In genomic region chr1:3796215-3797193, GRCh38 we compare ENCODE assay signal across 1 cellular context.
TF ChIP-seq lines count a peak whose summit lies in the region.

LRRC47 (minus strand) TSS chr1:3796498; CDS start chr1:3796476, 22 bp downstream.

TF ChIP-seq in GM12878, 131 proteins besides CTCF, POLR2A, EP300 and RAD21 (continued from another document and continues in another):
- TF ChIP-seq, protein P1, sequence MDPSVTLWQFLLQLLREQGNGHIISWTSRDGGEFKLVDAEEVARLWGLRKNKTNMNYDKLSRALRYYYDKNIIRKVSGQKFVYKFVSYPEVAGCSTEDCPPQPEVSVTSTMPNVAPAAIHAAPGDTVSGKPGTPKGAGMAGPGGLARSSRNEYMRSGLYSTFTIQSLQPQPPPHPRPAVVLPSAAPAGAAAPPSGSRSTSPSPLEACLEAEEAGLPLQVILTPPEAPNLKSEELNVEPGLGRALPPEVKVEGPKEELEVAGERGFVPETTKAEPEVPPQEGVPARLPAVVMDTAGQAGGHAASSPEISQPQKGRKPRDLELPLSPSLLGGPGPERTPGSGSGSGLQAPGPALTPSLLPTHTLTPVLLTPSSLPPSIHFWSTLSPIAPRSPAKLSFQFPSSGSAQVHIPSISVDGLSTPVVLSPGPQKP (IDR thresholded peaks at IDR 0.05; ENCODE audit: low read depth, low read length) = peak; percentile 95
- no peak for TF ChIP-seq PBX3 (IDR thresholded peaks at IDR 0.05; ENCODE audit: insufficient replicate concordance, low read depth, low read length)
- TF ChIP-seq SREBF1 (IDR thresholded peaks at IDR 0.05; ENCODE audit: low read length) = no peak
- no peak for TF ChIP-seq ATF2 (IDR thresholded peaks at IDR 0.05; ENCODE audit: low read length)
- TF ChIP-seq, protein P2, sequence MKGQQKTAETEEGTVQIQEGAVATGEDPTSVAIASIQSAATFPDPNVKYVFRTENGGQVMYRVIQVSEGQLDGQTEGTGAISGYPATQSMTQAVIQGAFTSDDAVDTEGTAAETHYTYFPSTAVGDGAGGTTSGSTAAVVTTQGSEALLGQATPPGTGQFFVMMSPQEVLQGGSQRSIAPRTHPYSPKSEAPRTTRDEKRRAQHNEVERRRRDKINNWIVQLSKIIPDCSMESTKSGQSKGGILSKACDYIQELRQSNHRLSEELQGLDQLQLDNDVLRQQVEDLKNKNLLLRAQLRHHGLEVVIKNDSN (IDR thresholded peaks at IDR 0.05; ENCODE audit: borderline replicate concordance, extremely low read length, insufficient read depth, low read depth, low read length) = no peak
- TF ChIP-seq, protein P3, sequence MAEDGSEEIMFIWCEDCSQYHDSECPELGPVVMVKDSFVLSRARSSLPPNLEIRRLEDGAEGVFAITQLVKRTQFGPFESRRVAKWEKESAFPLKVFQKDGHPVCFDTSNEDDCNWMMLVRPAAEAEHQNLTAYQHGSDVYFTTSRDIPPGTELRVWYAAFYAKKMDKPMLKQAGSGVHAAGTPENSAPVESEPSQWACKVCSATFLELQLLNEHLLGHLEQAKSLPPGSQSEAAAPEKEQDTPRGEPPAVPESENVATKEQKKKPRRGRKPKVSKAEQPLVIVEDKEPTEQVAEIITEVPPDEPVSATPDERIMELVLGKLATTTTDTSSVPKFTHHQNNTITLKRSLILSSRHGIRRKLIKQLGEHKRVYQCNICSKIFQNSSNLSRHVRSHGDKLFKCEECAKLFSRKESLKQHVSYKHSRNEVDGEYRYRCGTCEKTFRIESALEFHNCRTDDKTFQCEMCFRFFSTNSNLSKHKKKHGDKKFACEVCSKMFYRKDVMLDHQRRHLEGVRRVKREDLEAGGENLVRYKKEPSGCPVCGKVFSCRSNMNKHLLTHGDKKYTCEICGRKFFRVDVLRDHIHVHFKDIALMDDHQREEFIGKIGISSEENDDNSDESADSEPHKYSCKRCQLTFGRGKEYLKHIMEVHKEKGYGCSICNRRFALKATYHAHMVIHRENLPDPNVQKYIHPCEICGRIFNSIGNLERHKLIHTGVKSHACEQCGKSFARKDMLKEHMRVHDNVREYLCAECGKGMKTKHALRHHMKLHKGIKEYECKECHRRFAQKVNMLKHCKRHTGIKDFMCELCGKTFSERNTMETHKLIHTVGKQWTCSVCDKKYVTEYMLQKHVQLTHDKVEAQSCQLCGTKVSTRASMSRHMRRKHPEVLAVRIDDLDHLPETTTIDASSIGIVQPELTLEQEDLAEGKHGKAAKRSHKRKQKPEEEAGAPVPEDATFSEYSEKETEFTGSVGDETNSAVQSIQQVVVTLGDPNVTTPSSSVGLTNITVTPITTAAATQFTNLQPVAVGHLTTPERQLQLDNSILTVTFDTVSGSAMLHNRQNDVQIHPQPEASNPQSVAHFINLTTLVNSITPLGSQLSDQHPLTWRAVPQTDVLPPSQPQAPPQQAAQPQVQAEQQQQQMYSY (CRISPR knock-in tag; IDR thresholded peaks at IDR 0.05) = no peak
- TF ChIP-seq TCF3 (IDR thresholded peaks at IDR 0.05; ENCODE audit: borderline replicate concordance, insufficient read depth, low read depth, low read length) = 0 out of 2 replicates have a peak, but pooled peaks have one; percentile 60
- peak in 1 of 2 experiments; percentile 64; a peak in 1 of 4 replicates for TF ChIP-seq SRF (IDR thresholded peaks at IDR 0.05; ENCODE audit: low read depth in 2 of 2, low read length in 2 of 2)
- TF ChIP-seq, protein P4, sequence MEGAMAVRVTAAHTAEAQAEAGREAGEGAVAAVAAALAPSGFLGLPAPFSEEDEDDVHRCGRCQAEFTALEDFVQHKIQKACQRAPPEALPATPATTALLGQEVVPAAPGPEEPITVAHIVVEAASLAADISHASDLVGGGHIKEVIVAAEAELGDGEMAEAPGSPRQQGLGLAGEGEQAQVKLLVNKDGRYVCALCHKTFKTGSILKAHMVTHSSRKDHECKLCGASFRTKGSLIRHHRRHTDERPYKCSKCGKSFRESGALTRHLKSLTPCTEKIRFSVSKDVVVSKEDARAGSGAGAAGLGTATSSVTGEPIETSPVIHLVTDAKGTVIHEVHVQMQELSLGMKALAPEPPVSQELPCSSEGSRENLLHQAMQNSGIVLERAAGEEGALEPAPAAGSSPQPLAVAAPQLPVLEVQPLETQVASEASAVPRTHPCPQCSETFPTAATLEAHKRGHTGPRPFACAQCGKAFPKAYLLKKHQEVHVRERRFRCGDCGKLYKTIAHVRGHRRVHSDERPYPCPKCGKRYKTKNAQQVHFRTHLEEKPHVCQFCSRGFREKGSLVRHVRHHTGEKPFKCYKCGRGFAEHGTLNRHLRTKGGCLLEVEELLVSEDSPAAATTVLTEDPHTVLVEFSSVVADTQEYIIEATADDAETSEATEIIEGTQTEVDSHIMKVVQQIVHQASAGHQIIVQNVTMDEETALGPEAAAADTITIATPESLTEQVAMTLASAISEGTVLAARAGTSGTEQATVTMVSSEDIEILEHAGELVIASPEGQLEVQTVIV (IDR thresholded peaks at IDR 0.05; ENCODE audit: borderline replicate concordance, partially characterized antibody) = peak; percentile 47
- TF ChIP-seq KDM1A (IDR thresholded peaks at IDR 0.05; ENCODE audit: borderline replicate concordance) = no peak
- 0 out of 2 replicates have a peak, but pooled peaks have one; percentile 16 for TF ChIP-seq MEF2A (IDR thresholded peaks at IDR 0.05; ENCODE audit: insufficient read depth, low read depth, low read length)
- TF ChIP-seq CBFB (IDR thresholded peaks at IDR 0.05; ENCODE audit: low read depth) = peak; percentile 57; the same call in 1 of the 2 replicates
- TF ChIP-seq NRF1 (conservative IDR thresholded peaks at IDR 0.05; ENCODE audit: low read depth, low read length) = no peak
- no peak for TF ChIP-seq KAT2A (conservative IDR thresholded peaks at IDR 0.05; ENCODE audit: control insufficient read depth, low read depth, low read length)
- no peak for TF ChIP-seq FOXM1 (IDR thresholded peaks at IDR 0.05; ENCODE audit: low read depth, low read length)
- TF ChIP-seq ZNF24 (IDR thresholded peaks at IDR 0.05) = no peak
- no peak for TF ChIP-seq EED (IDR thresholded peaks at IDR 0.05; ENCODE audit: low read depth)
- peak; percentile 82; the same call in 1 of the 2 replicates for TF ChIP-seq RB1 (IDR thresholded peaks at IDR 0.05; ENCODE audit: borderline replicate concordance)
- TF ChIP-seq NR2F1 (conservative IDR thresholded peaks at IDR 0.05) = peak; percentile 54; the same call in 1 of the 2 replicates
- TF ChIP-seq STAT1 (conservative IDR thresholded peaks at IDR 0.05) = no peak
- TF ChIP-seq CBX3 (IDR thresholded peaks at IDR 0.05; ENCODE audit: borderline replicate concordance, low read depth) = no peak
- no peak; the same call in 1 of the 2 replicates for TF ChIP-seq DPF2 (IDR thresholded peaks at IDR 0.05)
- TF ChIP-seq LARP7 (IDR thresholded peaks at IDR 0.05) = peak; percentile 94
- TF ChIP-seq IRF3 (IDR thresholded peaks at IDR 0.05) = no peak
- TF ChIP-seq SMAD1 (IDR thresholded peaks at IDR 0.05; ENCODE audit: low read depth, partially characterized antibody) = no peak
- TF ChIP-seq, protein P5, sequence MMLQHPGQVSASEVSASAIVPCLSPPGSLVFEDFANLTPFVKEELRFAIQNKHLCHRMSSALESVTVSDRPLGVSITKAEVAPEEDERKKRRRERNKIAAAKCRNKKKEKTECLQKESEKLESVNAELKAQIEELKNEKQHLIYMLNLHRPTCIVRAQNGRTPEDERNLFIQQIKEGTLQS (IDR thresholded peaks at IDR 0.05; ENCODE audit: borderline replicate concordance, extremely low read depth, low read depth, low read length) = no peak
- no peak for TF ChIP-seq MYC (IDR thresholded peaks at IDR 0.05; ENCODE audit: insufficient read depth, insufficient read length, insufficient replicate concordance, low read length, severe bottlenecking)
- TF ChIP-seq ESRRA (IDR thresholded peaks at IDR 0.05; ENCODE audit: low read length) = no peak
- no peak for TF ChIP-seq RBBP5 (conservative IDR thresholded peaks at IDR 0.05)
- no peak for TF ChIP-seq TCF7 (IDR thresholded peaks at IDR 0.05; ENCODE audit: borderline replicate concordance)
- peak; percentile 19 for TF ChIP-seq MEF2B (IDR thresholded peaks at IDR 0.05; ENCODE audit: partially characterized antibody, poor library complexity, severe bottlenecking)
- no peak for TF ChIP-seq RFX5 (IDR thresholded peaks at IDR 0.05; ENCODE audit: low read depth, low read length)
- TF ChIP-seq TBL1XR1 (IDR thresholded peaks at IDR 0.05; ENCODE audit: low read depth, low read length) = peak; percentile 88
- 0 out of 2 replicates have a peak, but pooled peaks have one; percentile 42 for TF ChIP-seq RCOR1 (conservative IDR thresholded peaks at IDR 0.05; ENCODE audit: low read depth, low read length)
- peak; percentile 54; the same call in 1 of the 2 replicates for TF ChIP-seq MTA2 (IDR thresholded peaks at IDR 0.05; ENCODE audit: low read depth)
- TF ChIP-seq, protein P6, sequence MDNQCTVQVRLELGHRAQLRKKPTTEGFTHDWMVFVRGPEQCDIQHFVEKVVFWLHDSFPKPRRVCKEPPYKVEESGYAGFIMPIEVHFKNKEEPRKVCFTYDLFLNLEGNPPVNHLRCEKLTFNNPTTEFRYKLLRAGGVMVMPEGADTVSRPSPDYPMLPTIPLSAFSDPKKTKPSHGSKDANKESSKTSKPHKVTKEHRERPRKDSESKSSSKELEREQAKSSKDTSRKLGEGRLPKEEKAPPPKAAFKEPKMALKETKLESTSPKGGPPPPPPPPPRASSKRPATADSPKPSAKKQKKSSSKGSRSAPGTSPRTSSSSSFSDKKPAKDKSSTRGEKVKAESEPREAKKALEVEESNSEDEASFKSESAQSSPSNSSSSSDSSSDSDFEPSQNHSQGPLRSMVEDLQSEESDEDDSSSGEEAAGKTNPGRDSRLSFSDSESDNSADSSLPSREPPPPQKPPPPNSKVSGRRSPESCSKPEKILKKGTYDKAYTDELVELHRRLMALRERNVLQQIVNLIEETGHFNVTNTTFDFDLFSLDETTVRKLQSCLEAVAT (IDR thresholded peaks at IDR 0.05) = peak; percentile 89
- TF ChIP-seq EZH2 (IDR thresholded peaks at IDR 0.05; ENCODE audit: borderline replicate concordance, control insufficient read depth, low read depth, low read length) = no peak
- TF ChIP-seq NR2C2 (IDR thresholded peaks at IDR 0.05; ENCODE audit: borderline replicate concordance, control insufficient read depth, insufficient read length, low read depth) = no peak
- no peak for TF ChIP-seq RAD51 (IDR thresholded peaks at IDR 0.05)
- TF ChIP-seq NBN (IDR thresholded peaks at IDR 0.05) = peak; percentile 70
- TF ChIP-seq CREB1 (IDR thresholded peaks at IDR 0.05; ENCODE audit: low read depth) = peak; percentile 79
- TF ChIP-seq, protein P7, sequence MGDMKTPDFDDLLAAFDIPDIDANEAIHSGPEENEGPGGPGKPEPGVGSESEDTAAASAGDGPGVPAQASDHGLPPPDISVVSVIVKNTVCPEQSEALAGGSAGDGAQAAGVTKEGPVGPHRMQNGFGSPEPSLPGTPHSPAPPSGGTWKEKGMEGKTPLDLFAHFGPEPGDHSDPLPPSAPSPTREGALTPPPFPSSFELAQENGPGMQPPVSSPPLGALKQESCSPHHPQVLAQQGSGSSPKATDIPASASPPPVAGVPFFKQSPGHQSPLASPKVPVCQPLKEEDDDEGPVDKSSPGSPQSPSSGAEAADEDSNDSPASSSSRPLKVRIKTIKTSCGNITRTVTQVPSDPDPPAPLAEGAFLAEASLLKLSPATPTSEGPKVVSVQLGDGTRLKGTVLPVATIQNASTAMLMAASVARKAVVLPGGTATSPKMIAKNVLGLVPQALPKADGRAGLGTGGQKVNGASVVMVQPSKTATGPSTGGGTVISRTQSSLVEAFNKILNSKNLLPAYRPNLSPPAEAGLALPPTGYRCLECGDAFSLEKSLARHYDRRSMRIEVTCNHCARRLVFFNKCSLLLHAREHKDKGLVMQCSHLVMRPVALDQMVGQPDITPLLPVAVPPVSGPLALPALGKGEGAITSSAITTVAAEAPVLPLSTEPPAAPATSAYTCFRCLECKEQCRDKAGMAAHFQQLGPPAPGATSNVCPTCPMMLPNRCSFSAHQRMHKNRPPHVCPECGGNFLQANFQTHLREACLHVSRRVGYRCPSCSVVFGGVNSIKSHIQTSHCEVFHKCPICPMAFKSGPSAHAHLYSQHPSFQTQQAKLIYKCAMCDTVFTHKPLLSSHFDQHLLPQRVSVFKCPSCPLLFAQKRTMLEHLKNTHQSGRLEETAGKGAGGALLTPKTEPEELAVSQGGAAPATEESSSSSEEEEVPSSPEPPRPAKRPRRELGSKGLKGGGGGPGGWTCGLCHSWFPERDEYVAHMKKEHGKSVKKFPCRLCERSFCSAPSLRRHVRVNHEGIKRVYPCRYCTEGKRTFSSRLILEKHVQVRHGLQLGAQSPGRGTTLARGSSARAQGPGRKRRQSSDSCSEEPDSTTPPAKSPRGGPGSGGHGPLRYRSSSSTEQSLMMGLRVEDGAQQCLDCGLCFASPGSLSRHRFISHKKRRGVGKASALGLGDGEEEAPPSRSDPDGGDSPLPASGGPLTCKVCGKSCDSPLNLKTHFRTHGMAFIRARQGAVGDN (IDR thresholded peaks at IDR 0.05) = 0 out of 2 replicates have a peak, but pooled peaks have one; percentile 53
- TF ChIP-seq, protein P8, sequence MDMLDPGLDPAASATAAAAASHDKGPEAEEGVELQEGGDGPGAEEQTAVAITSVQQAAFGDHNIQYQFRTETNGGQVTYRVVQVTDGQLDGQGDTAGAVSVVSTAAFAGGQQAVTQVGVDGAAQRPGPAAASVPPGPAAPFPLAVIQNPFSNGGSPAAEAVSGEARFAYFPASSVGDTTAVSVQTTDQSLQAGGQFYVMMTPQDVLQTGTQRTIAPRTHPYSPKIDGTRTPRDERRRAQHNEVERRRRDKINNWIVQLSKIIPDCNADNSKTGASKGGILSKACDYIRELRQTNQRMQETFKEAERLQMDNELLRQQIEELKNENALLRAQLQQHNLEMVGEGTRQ (IDR thresholded peaks at IDR 0.05; ENCODE audit: borderline replicate concordance, low read depth, low read length) = no peak
